Comparison of ENCODE assay signal across 21 cellular contexts in genomic region chr3:58105196-58105595, GRCh38.
DNase-seq lines count a peak whose midpoint lies in the region; ATAC-seq and TF ChIP-seq lines count a peak whose summit lies in the region.
"Had no signal": no experiment of that assay in that cellular context is flagged by ENCODE, and none has a peak within 500 bp of the region (broad histone marks: within the 10 kb centered on the region; RNA-seq: fewer than 3 reads in every experiment).

No MANE protein-coding gene starts in this region.

- H2BK120ac ChIP-seq in trophoblast cell (ENCODE audit: insufficient read depth, low read length, poor library complexity), result no peak overlapping the region

- H3K9ac ChIP-seq in trophoblast cell (ENCODE audit: low read length), result no peak overlapping the region
- H3K9ac ChIP-seq: BLaER1 had no signal

- intact Hi-C loops in esophagus muscularis mucosa (cut with DNase I), result no loop called here
- intact Hi-C loops in thyroid gland (cut with DNase I), result no loop called here
- intact Hi-C loops in left cardiac atrium (cut with DNase I), result no loop called here
- intact Hi-C loops in naive thymus-derived CD4-positive, alpha-beta T cell (cut with micrococcal nuclease), result no loop called here

- POLR2A ChIA-PET in naive thymus-derived CD4-positive, alpha-beta T cell (lab: Charles Lee), result no interaction called here

- no peak overlapping the region for H3K14ac ChIP-seq in trophoblast cell (ENCODE audit: low read length)

- CTCF ChIA-PET in naive thymus-derived CD4-positive, alpha-beta T cell (lab: Charles Lee), result interaction anchor here (0.7 kb wide), 1 partner anchor 53 kb away, joined by 3 read pairs; no protein-coding TSS in a partner anchor

- TF ChIP-seq CTCF in C4-2B (conservative IDR thresholded peaks at IDR 0.05), result no peak
- TF ChIP-seq CTCF in esophagus muscularis mucosa (IDR thresholded peaks at IDR 0.05), result no peak
- no peak for TF ChIP-seq CTCF in thyroid gland (IDR thresholded peaks at IDR 0.05)

- no peak overlapping the region for H3K4ac ChIP-seq in trophoblast cell (ENCODE audit: low read depth, low read length)

- H2BK12ac ChIP-seq in trophoblast cell (ENCODE audit: low read length), result no peak overlapping the region

- no peak overlapping the region for H2AK5ac ChIP-seq in trophoblast cell (ENCODE audit: low read length)

- peaks cover 2% of the 10 kb centered on the region for H3K79me1 ChIP-seq in trophoblast cell (ENCODE audit: low read length)

- H3K4me3 ChIP-seq in esophagus muscularis mucosa, result no peak overlapping the region
- no peak overlapping the region for H3K4me3 ChIP-seq in trophoblast cell (ENCODE audit: low read depth, low read length)
- H3K4me3 ChIP-seq in thyroid gland (replicated peaks in 1 of 3), result no peak overlapping the region
- H3K4me3 ChIP-seq in naive thymus-derived CD4-positive, alpha-beta T cell (ENCODE audit: low read length), result no peak overlapping the region
- H3K4me3 ChIP-seq: BLaER1, GM12878 had no signal

- H3K4me1 ChIP-seq in esophagus muscularis mucosa (peaks cover 0 to 40% (median 39%) of the 10 kb centered on the region in 4 donors), trophoblast cell (ENCODE audit: control insufficient read depth in 1 of 2, insufficient read depth in 2 of 2, low read length in 2 of 2) (peaks cover 2 to 3% of the 10 kb centered on the region in 2 experiments), thyroid gland (peaks cover 36 to 50% of the 10 kb centered on the region in 2 donors)
- H3K4me1 ChIP-seq in naive thymus-derived CD4-positive, alpha-beta T cell (ENCODE audit: control insufficient read depth in 2 of 2, insufficient read depth in 2 of 2, low read length in 2 of 2), result no peaks in the 10 kb centered on the region
- H3K4me1 ChIP-seq: BLaER1 had no signal

- no peak overlapping the region for H4K91ac ChIP-seq in trophoblast cell (ENCODE audit: low read depth, low read length)

- no peak overlapping the region for H3K4me2 ChIP-seq in trophoblast cell (ENCODE audit: low read length)
- H3K4me2 ChIP-seq: BLaER1 had no signal

- DNase-seq in esophagus muscularis mucosa (ENCODE audit: extremely low spot score) (no peak), trophoblast cell (peak; percentile 85 to 94), thyroid gland (no peak), HK-2 (ENCODE audit: unreplicated experiment) (no peak), cerebellar cortex (ENCODE audit: low spot score) (no peak), left cardiac atrium (no peak)
- DNase-seq in naive thymus-derived CD4-positive, alpha-beta T cell, result no peak
- DNase-seq: 8988T; Calu3; CD8-positive, alpha-beta T cell; DMS53; DND-41; EL; GOT3; H7; HFFc6 had no signal

- no peak overlapping the region for H3K23ac ChIP-seq in trophoblast cell (ENCODE audit: low read length)

- H3K36me3 Mint-ChIP-seq in naive thymus-derived CD4-positive, alpha-beta T cell, result peaks cover 25 to 80% (median 57%) of the 10 kb centered on the region in 5 donors

- H4K12ac ChIP-seq in trophoblast cell (ENCODE audit: low read depth, low read length), result no peak overlapping the region

- ATAC-seq in left cardiac atrium, result no peak
- no peak for ATAC-seq in naive thymus-derived CD4-positive, alpha-beta T cell
- ATAC-seq: CD8-positive, alpha-beta T cell; GM12878; HCT116; HepG2 had no signal

- H3K4me3 Mint-ChIP-seq in naive thymus-derived CD4-positive, alpha-beta T cell, result no peak overlapping the region
- H3K4me3 Mint-ChIP-seq: CD8-positive, alpha-beta T cell; HFFc6 had no signal

- 80% methylated on average over 3 of the region's 3 CpGs for WGBS in esophagus muscularis mucosa
- no CpG with 5 or more reads among the region's 3 CpGs for WGBS in trophoblast cell (ENCODE audit: extremely low coverage, insufficient coverage, insufficient read length)
- 93 to 98% methylated on average over 3 of the region's 3 CpGs for WGBS in thyroid gland, 2 donors

- H3K9me3 ChIP-seq in esophagus muscularis mucosa, result no peaks in the 10 kb centered on the region
- peaks cover 2% of the 10 kb centered on the region for H3K9me3 ChIP-seq in trophoblast cell (ENCODE audit: insufficient read depth, low read depth, low read length)
- no peaks in the 10 kb centered on the region for H3K9me3 ChIP-seq in thyroid gland
- no peaks in the 10 kb centered on the region for H3K9me3 ChIP-seq in naive thymus-derived CD4-positive, alpha-beta T cell (ENCODE audit: control insufficient read depth in 2 of 3, low read length in 3 of 3)
- H3K9me3 ChIP-seq: BLaER1 had no signal

- TF ChIP-seq POLR2A in esophagus muscularis mucosa (IDR thresholded peaks at IDR 0.05; ENCODE audit: low read depth) (no peak), thyroid gland (IDR thresholded peaks at IDR 0.05) (no peak)

- no peak overlapping the region for H3K18ac ChIP-seq in trophoblast cell (ENCODE audit: low read length)

- H3K27ac Mint-ChIP-seq in naive thymus-derived CD4-positive, alpha-beta T cell, result no peak overlapping the region
- H3K27ac Mint-ChIP-seq: HFFc6 had no signal

- H3K9me3 Mint-ChIP-seq in naive thymus-derived CD4-positive, alpha-beta T cell, result no peaks in the 10 kb centered on the region
- H3K9me3 Mint-ChIP-seq: CD8-positive, alpha-beta T cell; HFFc6 had no signal

- H3K36me3 ChIP-seq in esophagus muscularis mucosa (peaks cover 28 to 97% (median 73%) of the 10 kb centered on the region in 4 donors), trophoblast cell (ENCODE audit: control insufficient read depth in 1 of 2, insufficient read depth in 2 of 2, low read length in 2 of 2) (peaks cover 48 to 69% of the 10 kb centered on the region in 2 experiments), thyroid gland (peaks cover 21 to 23% of the 10 kb centered on the region in 2 donors)
- H3K36me3 ChIP-seq in naive thymus-derived CD4-positive, alpha-beta T cell (ENCODE audit: control insufficient read depth in 2 of 3, insufficient read depth in 3 of 3, low read length in 3 of 3), result peaks cover 0 to 90% (median 12%) of the 10 kb centered on the region in 3 experiments

- H3K27ac ChIP-seq in C4-2B (peak overlapping the region; percentile 10; the same call in 1 of the 2 replicates), esophagus muscularis mucosa (replicated peaks in 1 of 4) (peak overlapping the region; percentile 47 to 68 (median 58)), trophoblast cell (ENCODE audit: low read depth, low read length) (no peak overlapping the region), thyroid gland (peak overlapping the region in 2 of 3 donors; percentile 79 to 93)
- H3K27ac ChIP-seq in naive thymus-derived CD4-positive, alpha-beta T cell (ENCODE audit: low read depth, low read length), result no peak overlapping the region
- H3K27ac ChIP-seq: BLaER1 had no signal

- no peak overlapping the region for H4K8ac ChIP-seq in trophoblast cell (ENCODE audit: low read depth, low read length)

- no peaks in the 10 kb centered on the region for H3K27me3 Mint-ChIP-seq in naive thymus-derived CD4-positive, alpha-beta T cell

- TF ChIP-seq EP300 in esophagus muscularis mucosa (IDR thresholded peaks at IDR 0.05), result no peak

- H3K27me3 ChIP-seq in esophagus muscularis mucosa, result no peaks in the 10 kb centered on the region
- no peaks in the 10 kb centered on the region for H3K27me3 ChIP-seq in trophoblast cell (ENCODE audit: insufficient read depth, low read length)
- no peaks in the 10 kb centered on the region for H3K27me3 ChIP-seq in thyroid gland
- no peaks in the 10 kb centered on the region for H3K27me3 ChIP-seq in naive thymus-derived CD4-positive, alpha-beta T cell (ENCODE audit: control insufficient read depth in 2 of 2, insufficient read depth in 2 of 2, low read length in 2 of 2)
- H3K27me3 ChIP-seq: BLaER1 had no signal

- no peaks in the 10 kb centered on the region for H3K79me2 ChIP-seq in trophoblast cell (ENCODE audit: control insufficient read depth, insufficient read depth, low read length, poor library complexity)

- no peaks in the 10 kb centered on the region for H3K4me1 Mint-ChIP-seq in naive thymus-derived CD4-positive, alpha-beta T cell

- no peak overlapping the region for H2AFZ ChIP-seq in trophoblast cell (ENCODE audit: insufficient read depth, low read length, poor library complexity)

- H2BK5ac ChIP-seq in trophoblast cell (ENCODE audit: low read depth, low read length, poor library complexity), result no peak overlapping the region

Comparison
In these comparisons a context has a peak if more than half of its experiments do, and no peak if none do; other contexts are left out.
1. H3K27ac ChIP-seq: peak in C4-2B (single experiment), esophagus muscularis mucosa (4 of 4) and thyroid gland (2 of 3); none in trophoblast cell (single experiment) and naive thymus-derived CD4-positive, alpha-beta T cell (single experiment).
2. DNase-seq: peak in trophoblast cell (2 of 2); none in esophagus muscularis mucosa (single experiment), thyroid gland (0 of 2), HK-2 (single experiment), cerebellar cortex (single experiment), left cardiac atrium (single experiment) and naive thymus-derived CD4-positive, alpha-beta T cell (0 of 9).